16 cellular contexts compared by ENCODE assay signal in genomic region chr4:147173797-147174196, GRCh38.
"Had no signal": no experiment of that assay in that cellular context is flagged by ENCODE, and none has a peak within 500 bp of the region (broad histone marks: within the 10 kb centered on the region; RNA-seq: fewer than 3 reads in every experiment).

No MANE protein-coding gene starts in this region.

- ATAC-seq: esophagus mucosa, gastroesophageal sphincter had no signal

- H3K9me3 ChIP-seq: ascending aorta, gastroesophageal sphincter had no signal

- H3K36me3 ChIP-seq: ascending aorta, gastroesophageal sphincter, WERI-Rb-1 had no signal

- H3K27me3 ChIP-seq: ascending aorta, gastroesophageal sphincter had no signal

- H3K4me3 ChIP-seq: ascending aorta, gastroesophageal sphincter, lung had no signal

- H3K4me1 ChIP-seq: ascending aorta, gastroesophageal sphincter had no signal

- H3K27ac ChIP-seq: ascending aorta, gastroesophageal sphincter, WERI-Rb-1 had no signal

- DNase-seq: activated CD4-positive, alpha-beta T cell treated with anti-CD3 and anti-CD28 coated beads for 1 hour; activated CD8-positive, alpha-beta memory T cell treated with anti-CD3 and anti-CD28 coated beads for 24 hours; activated CD8-positive, alpha-beta memory T cell treated with anti-CD3 and anti-CD28 coated beads, Interleukin-2, amount 50 U/mL, for 48 hours; activated effector memory CD4-positive, alpha-beta T cell treated with Interleukin-2 at 50 U/mL for 16 hours; activated T-cell treated with anti-CD3 and anti-CD28 coated beads, Interleukin-2, amount 50 U/mL, for 48 hours; effector CD8-positive, alpha-beta T cell; immature natural killer cell; midbrain; nephron progenitor cell; occipital lobe; posterior cingulate gyrus; WERI-Rb-1 had no signal
